In the genomic region with DNA sequence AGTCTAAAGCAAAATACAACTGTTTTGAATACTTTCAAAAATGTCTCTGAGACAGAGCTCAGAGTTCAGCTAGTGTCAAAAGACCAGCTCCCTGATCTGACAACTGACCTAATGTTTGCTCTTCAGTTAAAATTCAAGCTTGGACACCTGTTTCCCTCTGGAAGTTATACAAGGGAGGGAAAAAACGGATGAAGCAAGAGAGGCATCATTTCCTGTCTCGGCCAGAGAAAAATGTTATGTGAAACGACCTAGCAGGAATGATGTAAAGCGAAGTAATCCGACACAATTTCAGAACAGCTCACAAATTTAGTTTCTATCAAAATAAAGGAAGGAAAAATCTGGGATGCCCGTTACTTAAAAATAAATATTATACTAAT, we compare ENCODE assay signal across 1 cellular context.
TF ChIP-seq lines count a peak whose summit lies in the region.

No MANE protein-coding gene starts in this region.

TF ChIP-seq in HepG2, 621 proteins besides CTCF, POLR2A, EP300 and RAD21 (continued from another document and continues in another):
- TF ChIP-seq, protein P1, sequence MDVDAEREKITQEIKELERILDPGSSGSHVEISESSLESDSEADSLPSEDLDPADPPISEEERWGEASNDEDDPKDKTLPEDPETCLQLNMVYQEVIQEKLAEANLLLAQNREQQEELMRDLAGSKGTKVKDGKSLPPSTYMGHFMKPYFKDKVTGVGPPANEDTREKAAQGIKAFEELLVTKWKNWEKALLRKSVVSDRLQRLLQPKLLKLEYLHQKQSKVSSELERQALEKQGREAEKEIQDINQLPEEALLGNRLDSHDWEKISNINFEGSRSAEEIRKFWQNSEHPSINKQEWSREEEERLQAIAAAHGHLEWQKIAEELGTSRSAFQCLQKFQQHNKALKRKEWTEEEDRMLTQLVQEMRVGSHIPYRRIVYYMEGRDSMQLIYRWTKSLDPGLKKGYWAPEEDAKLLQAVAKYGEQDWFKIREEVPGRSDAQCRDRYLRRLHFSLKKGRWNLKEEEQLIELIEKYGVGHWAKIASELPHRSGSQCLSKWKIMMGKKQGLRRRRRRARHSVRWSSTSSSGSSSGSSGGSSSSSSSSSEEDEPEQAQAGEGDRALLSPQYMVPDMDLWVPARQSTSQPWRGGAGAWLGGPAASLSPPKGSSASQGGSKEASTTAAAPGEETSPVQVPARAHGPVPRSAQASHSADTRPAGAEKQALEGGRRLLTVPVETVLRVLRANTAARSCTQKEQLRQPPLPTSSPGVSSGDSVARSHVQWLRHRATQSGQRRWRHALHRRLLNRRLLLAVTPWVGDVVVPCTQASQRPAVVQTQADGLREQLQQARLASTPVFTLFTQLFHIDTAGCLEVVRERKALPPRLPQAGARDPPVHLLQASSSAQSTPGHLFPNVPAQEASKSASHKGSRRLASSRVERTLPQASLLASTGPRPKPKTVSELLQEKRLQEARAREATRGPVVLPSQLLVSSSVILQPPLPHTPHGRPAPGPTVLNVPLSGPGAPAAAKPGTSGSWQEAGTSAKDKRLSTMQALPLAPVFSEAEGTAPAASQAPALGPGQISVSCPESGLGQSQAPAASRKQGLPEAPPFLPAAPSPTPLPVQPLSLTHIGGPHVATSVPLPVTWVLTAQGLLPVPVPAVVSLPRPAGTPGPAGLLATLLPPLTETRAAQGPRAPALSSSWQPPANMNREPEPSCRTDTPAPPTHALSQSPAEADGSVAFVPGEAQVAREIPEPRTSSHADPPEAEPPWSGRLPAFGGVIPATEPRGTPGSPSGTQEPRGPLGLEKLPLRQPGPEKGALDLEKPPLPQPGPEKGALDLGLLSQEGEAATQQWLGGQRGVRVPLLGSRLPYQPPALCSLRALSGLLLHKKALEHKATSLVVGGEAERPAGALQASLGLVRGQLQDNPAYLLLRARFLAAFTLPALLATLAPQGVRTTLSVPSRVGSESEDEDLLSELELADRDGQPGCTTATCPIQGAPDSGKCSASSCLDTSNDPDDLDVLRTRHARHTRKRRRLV (CRISPR knock-in tag; IDR thresholded peaks at IDR 0.05): no peak
- TF ChIP-seq ZNF205 (CRISPR knock-in tag; IDR thresholded peaks at IDR 0.05) (no peak), ARNT (IDR thresholded peaks at IDR 0.05) (no peak), TP53 (CRISPR knock-in tag; conservative IDR thresholded peaks at IDR 0.05) (no peak), ATM (IDR thresholded peaks at IDR 0.05; ENCODE audit: borderline replicate concordance) (peak; percentile 99), DPF2 (CRISPR knock-in tag; IDR thresholded peaks at IDR 0.05; ENCODE audit: borderline replicate concordance, low read depth) (peak; percentile 16; the same call in 1 of the 2 replicates), ZBTB20 (CRISPR knock-in tag; IDR thresholded peaks at IDR 0.05; ENCODE audit: borderline replicate concordance, low read depth) (0 out of 2 replicates have a peak, but pooled peaks have one; percentile 64), PHF5A (CRISPR knock-in tag; IDR thresholded peaks at IDR 0.05; ENCODE audit: low read depth, unreplicated experiment) (no peak), RFX5 (IDR thresholded peaks at IDR 0.05; ENCODE audit: low read depth, low read length) (no peak), ZMYM4 (CRISPR knock-in tag; IDR thresholded peaks at IDR 0.05) (peak; percentile 27; the same call in 1 of the 2 replicates), MXI1 (IDR thresholded peaks at IDR 0.05; ENCODE audit: borderline replicate concordance, low read depth, low read length) (no peak; the same call in 2 of the 3 replicates), CHCHD3 (CRISPR knock-in tag; IDR thresholded peaks at IDR 0.05) (no peak), NFATC3 (CRISPR knock-in tag; IDR thresholded peaks at IDR 0.05) (no peak), ZNF468 (CRISPR knock-in tag; IDR thresholded peaks at IDR 0.05) (no peak), EHMT2 (IDR thresholded peaks at IDR 0.05; ENCODE audit: borderline replicate concordance, low read depth, low read length) (no peak), MAF1 (CRISPR knock-in tag; IDR thresholded peaks at IDR 0.05; ENCODE audit: borderline replicate concordance) (no peak), SIX1 (CRISPR knock-in tag; IDR thresholded peaks at IDR 0.05; ENCODE audit: borderline replicate concordance) (peak; percentile 85; the same call in 1 of the 2 replicates), ZNF777 (CRISPR knock-in tag; IDR thresholded peaks at IDR 0.05) (no peak), FOXJ3 (CRISPR knock-in tag; IDR thresholded peaks at IDR 0.05; ENCODE audit: borderline replicate concordance) (peak; percentile 86; the same call in 1 of the 2 replicates), ZNF737 (CRISPR knock-in tag; IDR thresholded peaks at IDR 0.05; ENCODE audit: borderline replicate concordance) (no peak), ZNF12 (CRISPR knock-in tag; IDR thresholded peaks at IDR 0.05) (no peak), ZSCAN25 (CRISPR knock-in tag; IDR thresholded peaks at IDR 0.05) (peak; percentile 23; the same call in 1 of the 2 replicates), RFXAP (CRISPR knock-in tag; IDR thresholded peaks at IDR 0.05; ENCODE audit: borderline replicate concordance) (no peak), KLF11 (CRISPR knock-in tag; IDR thresholded peaks at IDR 0.05) (no peak), KMT2A (CRISPR knock-in tag; IDR thresholded peaks at IDR 0.05) (no peak), ZNF496 (CRISPR knock-in tag; IDR thresholded peaks at IDR 0.05; ENCODE audit: insufficient replicate concordance) (no peak), RARA (CRISPR knock-in tag; IDR thresholded peaks at IDR 0.05) (peak; percentile 80), TAF15 (IDR thresholded peaks at IDR 0.05; ENCODE audit: low read depth, low read length, poor library complexity, severe bottlenecking) (no peak), ZNF253 (CRISPR knock-in tag; IDR thresholded peaks at IDR 0.05; ENCODE audit: borderline replicate concordance) (no peak), KAT8 (CRISPR knock-in tag; IDR thresholded peaks at IDR 0.05) (peak; percentile 37; the same call in 1 of the 2 replicates), CREM (IDR thresholded peaks at IDR 0.05) (peak; percentile 85), CREM (CRISPR knock-in tag; IDR thresholded peaks at IDR 0.05) (no peak), ZNF331 (CRISPR knock-in tag; IDR thresholded peaks at IDR 0.05) (peak; percentile 57; the same call in 1 of the 2 replicates), FOXA3 (CRISPR knock-in tag; IDR thresholded peaks at IDR 0.05) (peak; percentile 86), ZNF33B (CRISPR knock-in tag; IDR thresholded peaks at IDR 0.05) (no peak), PCBP2 (optimal IDR thresholded peaks at IDR 0.05; ENCODE audit: low read depth, low read length, poor library complexity, severe bottlenecking) (no peak), FOSL1 (CRISPR knock-in tag; IDR thresholded peaks at IDR 0.05; ENCODE audit: borderline replicate concordance) (no peak), CREB1 (IDR thresholded peaks at IDR 0.05) (peak; percentile 58), CREB1 (CRISPR knock-in tag; IDR thresholded peaks at IDR 0.05) (peak; percentile 85), ZNF484 (CRISPR knock-in tag; IDR thresholded peaks at IDR 0.05; ENCODE audit: borderline replicate concordance, low read depth) (no peak), REPIN1 (CRISPR knock-in tag; IDR thresholded peaks at IDR 0.05; ENCODE audit: borderline replicate concordance, low read depth) (0 out of 2 replicates have a peak, but pooled peaks have one; percentile 41), BHLHE40 (IDR thresholded peaks at IDR 0.05; ENCODE audit: low read length) (no peak), ZNF256 (CRISPR knock-in tag; conservative IDR thresholded peaks at IDR 0.05) (no peak), ZNF121 (CRISPR knock-in tag; IDR thresholded peaks at IDR 0.05) (no peak), MAFF (IDR thresholded peaks at IDR 0.05; ENCODE audit: low read depth, low read length) (no peak), HOXD1 (CRISPR knock-in tag; IDR thresholded peaks at IDR 0.05) (0 out of 2 replicates have a peak, but pooled peaks have one; percentile 29), NFE2L2 (IDR thresholded peaks at IDR 0.05; ENCODE audit: low read length) (no peak), ZNF160 (CRISPR knock-in tag; IDR thresholded peaks at IDR 0.05) (no peak), ZFP36 (IDR thresholded peaks at IDR 0.05; ENCODE audit: borderline replicate concordance, low read depth, low read length, partially characterized antibody) (no peak), ZSCAN9 (CRISPR knock-in tag; IDR thresholded peaks at IDR 0.05; ENCODE audit: borderline replicate concordance) (peak; percentile 71), MAFK (conservative IDR thresholded peaks at IDR 0.05 in 1 of 2, IDR thresholded peaks at IDR 0.05 in 1 of 2; ENCODE audit: low read length in 2 of 2) (no peak), ZNF776 (CRISPR knock-in tag; IDR thresholded peaks at IDR 0.05) (no peak), ZSCAN30 (CRISPR knock-in tag; IDR thresholded peaks at IDR 0.05) (no peak), ZFP62 (CRISPR knock-in tag; IDR thresholded peaks at IDR 0.05) (no peak)
- TF ChIP-seq, protein P2, sequence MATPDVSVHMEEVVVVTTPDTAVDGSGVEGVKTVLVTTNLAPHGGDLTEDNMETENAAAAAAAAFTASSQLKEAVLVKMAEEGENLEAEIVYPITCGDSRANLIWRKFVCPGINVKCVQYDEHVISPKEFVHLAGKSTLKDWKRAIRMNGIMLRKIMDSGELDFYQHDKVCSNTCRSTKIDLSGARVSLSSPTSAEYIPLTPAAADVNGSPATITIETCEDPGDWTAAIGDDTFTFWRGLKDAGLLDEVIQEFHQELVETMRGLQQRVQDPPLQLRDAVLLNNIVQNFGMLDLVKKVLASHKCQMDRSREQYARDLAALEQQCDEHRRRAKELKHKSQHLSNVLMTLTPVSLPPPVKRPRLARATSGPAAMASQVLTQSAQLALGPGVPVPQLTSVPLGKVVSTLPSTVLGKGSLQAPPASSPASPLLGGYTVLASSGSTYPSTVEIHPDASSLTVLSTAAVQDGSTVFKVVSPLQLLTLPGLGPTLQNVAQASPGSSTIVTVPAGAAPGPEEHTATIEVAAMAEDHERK (CRISPR knock-in tag; IDR thresholded peaks at IDR 0.05; ENCODE audit: low read depth): no peak
- TF ChIP-seq, protein P3, sequence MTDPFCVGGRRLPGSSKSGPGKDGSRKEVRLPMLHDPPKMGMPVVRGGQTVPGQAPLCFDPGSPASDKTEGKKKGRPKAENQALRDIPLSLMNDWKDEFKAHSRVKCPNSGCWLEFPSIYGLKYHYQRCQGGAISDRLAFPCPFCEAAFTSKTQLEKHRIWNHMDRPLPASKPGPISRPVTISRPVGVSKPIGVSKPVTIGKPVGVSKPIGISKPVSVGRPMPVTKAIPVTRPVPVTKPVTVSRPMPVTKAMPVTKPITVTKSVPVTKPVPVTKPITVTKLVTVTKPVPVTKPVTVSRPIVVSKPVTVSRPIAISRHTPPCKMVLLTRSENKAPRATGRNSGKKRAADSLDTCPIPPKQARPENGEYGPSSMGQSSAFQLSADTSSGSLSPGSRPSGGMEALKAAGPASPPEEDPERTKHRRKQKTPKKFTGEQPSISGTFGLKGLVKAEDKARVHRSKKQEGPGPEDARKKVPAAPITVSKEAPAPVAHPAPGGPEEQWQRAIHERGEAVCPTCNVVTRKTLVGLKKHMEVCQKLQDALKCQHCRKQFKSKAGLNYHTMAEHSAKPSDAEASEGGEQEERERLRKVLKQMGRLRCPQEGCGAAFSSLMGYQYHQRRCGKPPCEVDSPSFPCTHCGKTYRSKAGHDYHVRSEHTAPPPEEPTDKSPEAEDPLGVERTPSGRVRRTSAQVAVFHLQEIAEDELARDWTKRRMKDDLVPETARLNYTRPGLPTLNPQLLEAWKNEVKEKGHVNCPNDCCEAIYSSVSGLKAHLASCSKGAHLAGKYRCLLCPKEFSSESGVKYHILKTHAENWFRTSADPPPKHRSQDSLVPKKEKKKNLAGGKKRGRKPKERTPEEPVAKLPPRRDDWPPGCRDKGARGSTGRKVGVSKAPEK (CRISPR knock-in tag; IDR thresholded peaks at IDR 0.05; ENCODE audit: borderline replicate concordance): no peak
- TF ChIP-seq, protein P4, sequence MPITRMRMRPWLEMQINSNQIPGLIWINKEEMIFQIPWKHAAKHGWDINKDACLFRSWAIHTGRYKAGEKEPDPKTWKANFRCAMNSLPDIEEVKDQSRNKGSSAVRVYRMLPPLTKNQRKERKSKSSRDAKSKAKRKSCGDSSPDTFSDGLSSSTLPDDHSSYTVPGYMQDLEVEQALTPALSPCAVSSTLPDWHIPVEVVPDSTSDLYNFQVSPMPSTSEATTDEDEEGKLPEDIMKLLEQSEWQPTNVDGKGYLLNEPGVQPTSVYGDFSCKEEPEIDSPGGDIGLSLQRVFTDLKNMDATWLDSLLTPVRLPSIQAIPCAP (CRISPR knock-in tag; IDR thresholded peaks at IDR 0.05; ENCODE audit: low read depth): no peak
- TF ChIP-seq, protein P5, sequence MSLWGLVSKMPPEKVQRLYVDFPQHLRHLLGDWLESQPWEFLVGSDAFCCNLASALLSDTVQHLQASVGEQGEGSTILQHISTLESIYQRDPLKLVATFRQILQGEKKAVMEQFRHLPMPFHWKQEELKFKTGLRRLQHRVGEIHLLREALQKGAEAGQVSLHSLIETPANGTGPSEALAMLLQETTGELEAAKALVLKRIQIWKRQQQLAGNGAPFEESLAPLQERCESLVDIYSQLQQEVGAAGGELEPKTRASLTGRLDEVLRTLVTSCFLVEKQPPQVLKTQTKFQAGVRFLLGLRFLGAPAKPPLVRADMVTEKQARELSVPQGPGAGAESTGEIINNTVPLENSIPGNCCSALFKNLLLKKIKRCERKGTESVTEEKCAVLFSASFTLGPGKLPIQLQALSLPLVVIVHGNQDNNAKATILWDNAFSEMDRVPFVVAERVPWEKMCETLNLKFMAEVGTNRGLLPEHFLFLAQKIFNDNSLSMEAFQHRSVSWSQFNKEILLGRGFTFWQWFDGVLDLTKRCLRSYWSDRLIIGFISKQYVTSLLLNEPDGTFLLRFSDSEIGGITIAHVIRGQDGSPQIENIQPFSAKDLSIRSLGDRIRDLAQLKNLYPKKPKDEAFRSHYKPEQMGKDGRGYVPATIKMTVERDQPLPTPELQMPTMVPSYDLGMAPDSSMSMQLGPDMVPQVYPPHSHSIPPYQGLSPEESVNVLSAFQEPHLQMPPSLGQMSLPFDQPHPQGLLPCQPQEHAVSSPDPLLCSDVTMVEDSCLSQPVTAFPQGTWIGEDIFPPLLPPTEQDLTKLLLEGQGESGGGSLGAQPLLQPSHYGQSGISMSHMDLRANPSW (CRISPR knock-in tag; IDR thresholded peaks at IDR 0.05; ENCODE audit: borderline replicate concordance): no peak
- TF ChIP-seq, protein P6, sequence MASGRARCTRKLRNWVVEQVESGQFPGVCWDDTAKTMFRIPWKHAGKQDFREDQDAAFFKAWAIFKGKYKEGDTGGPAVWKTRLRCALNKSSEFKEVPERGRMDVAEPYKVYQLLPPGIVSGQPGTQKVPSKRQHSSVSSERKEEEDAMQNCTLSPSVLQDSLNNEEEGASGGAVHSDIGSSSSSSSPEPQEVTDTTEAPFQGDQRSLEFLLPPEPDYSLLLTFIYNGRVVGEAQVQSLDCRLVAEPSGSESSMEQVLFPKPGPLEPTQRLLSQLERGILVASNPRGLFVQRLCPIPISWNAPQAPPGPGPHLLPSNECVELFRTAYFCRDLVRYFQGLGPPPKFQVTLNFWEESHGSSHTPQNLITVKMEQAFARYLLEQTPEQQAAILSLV (CRISPR knock-in tag; IDR thresholded peaks at IDR 0.05; ENCODE audit: borderline replicate concordance): no peak
- TF ChIP-seq, protein P7, sequence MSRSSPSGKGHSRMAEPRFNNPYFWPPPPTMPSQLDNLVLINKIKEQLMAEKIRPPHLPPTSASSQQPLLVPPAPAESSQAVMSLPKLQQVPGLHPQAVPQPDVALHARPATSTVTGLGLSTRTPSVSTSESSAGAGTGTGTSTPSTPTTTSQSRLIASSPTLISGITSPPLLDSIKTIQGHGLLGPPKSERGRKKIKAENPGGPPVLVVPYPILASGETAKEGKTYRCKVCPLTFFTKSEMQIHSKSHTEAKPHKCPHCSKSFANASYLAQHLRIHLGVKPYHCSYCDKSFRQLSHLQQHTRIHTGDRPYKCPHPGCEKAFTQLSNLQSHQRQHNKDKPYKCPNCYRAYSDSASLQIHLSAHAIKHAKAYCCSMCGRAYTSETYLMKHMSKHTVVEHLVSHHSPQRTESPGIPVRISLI (CRISPR knock-in tag; IDR thresholded peaks at IDR 0.05; ENCODE audit: borderline replicate concordance): 0 out of 2 replicates have a peak, but pooled peaks have one; percentile 11
